Comparison of ENCODE assay signal across 18 cellular contexts in the genomic region with DNA sequence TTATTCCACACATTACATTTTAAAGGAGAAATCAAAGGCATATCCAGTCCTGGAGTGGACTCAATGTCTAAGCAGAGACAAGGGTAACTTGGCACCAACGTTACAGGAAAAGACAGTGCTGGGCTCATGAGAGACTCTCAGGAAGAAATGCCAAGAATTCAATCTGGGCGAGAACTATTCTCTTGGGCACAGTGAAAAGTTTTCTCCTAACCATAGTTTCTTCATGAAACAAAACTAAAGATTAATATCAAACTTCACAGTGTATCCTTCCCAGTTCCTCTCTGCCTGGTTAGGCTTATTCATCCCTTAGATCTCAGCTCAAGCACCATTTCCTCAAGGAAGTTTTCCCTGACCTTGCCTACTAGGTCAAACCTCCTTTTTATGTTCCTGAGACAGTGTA.
A peak's percentile ranks its signal among the peaks of the same experiment; 100 is the strongest.
DNase-seq lines count a peak whose midpoint lies in the region; ATAC-seq, FAIRE-seq and TF ChIP-seq lines count a peak whose summit lies in the region.
"Had no signal": no experiment of that assay in that cellular context is flagged by ENCODE, and none has a peak within 500 bp of the region (broad histone marks: within the 10 kb centered on the region; RNA-seq: fewer than 3 reads in every experiment).

No MANE protein-coding gene starts in this region.

- no peaks in the 10 kb centered on the region for H4K20me1 ChIP-seq in H1 (replicated peaks in 1 of 2; ENCODE audit: control insufficient read depth in 1 of 2, insufficient read depth in 2 of 2, low read length in 2 of 2)
- H4K20me1 ChIP-seq: BLaER1 had no signal

- H2AFZ ChIP-seq in H1 (ENCODE audit: low read length) = peak overlapping the region; percentile 51; the same call in 1 of the 2 replicates

- no peak overlapping the region for H3K27ac Mint-ChIP-seq in progenitor cell of endocrine pancreas

- no peak overlapping the region for H2BK5ac ChIP-seq in H1 (ENCODE audit: low read depth, low read length)

- no peak overlapping the region for H4K8ac ChIP-seq in H1 (ENCODE audit: extremely low read depth, insufficient read depth, low read length)

- CTCF ChIA-PET in H1 (lab: Charles Lee; ENCODE audit: partially characterized antibody) = interaction anchor here (0.6 to 1.1 kb wide), 3 partner anchors 25 to 912 kb away, joined by 3 to 4 read pairs (median 3); no protein-coding TSS in a partner anchor

- H3K4me3 ChIP-seq in right atrium auricular region (no peak overlapping the region), H1 (ENCODE audit: extremely low read depth in 1 of 4, insufficient read depth in 2 of 4, low read depth in 3 of 4, low read length in 4 of 4) (no peak overlapping the region), subcutaneous abdominal adipose tissue (ENCODE audit: low read depth in 1 of 5, low read length in 5 of 5) (no peak overlapping the region)
- H3K4me3 ChIP-seq: BLaER1 had no signal

- POLR2A ChIA-PET in H1 (lab: Charles Lee; ENCODE audit: partially characterized antibody) = no interaction called here

- FAIRE-seq in H1 (lab: Jason Lieb, UNC) (no peak), GM12891 (lab: Jason Lieb, UNC) (no peak)

- H2BK12ac ChIP-seq in H1 (ENCODE audit: low read depth, low read length) = no peak overlapping the region

- H4K5ac ChIP-seq in H1 (ENCODE audit: insufficient read length, low read depth, low read length) = no peak overlapping the region

- no peak overlapping the region for H4K91ac ChIP-seq in H1 (replicated peaks; ENCODE audit: insufficient read length, low read length)

- intact Hi-C loops in Right ventricle myocardium superior (cut with DNase I) = no loop called here

- H2BK120ac ChIP-seq in H1 (replicated peaks; ENCODE audit: low read depth, low read length) = no peak overlapping the region

- H2BK20ac ChIP-seq in H1 (ENCODE audit: low read length) = no peak overlapping the region

- H3K27me3 ChIP-seq in right atrium auricular region (no peaks in the 10 kb centered on the region), H1 (replicated peaks in 1 of 4; ENCODE audit: control insufficient read depth in 3 of 4, extremely low read depth in 1 of 4, insufficient read depth in 3 of 4, low read length in 3 of 4) (peaks cover 0 to 1% (median 0%) of the 10 kb centered on the region in 4 experiments; a peak in 1 of 7 replicates), subcutaneous abdominal adipose tissue (ENCODE audit: control insufficient read depth in 5 of 5, insufficient read depth in 4 of 5, low read length in 5 of 5) (no peaks in the 10 kb centered on the region)
- H3K27me3 ChIP-seq: BLaER1 had no signal

- no peak overlapping the region for H3K14ac ChIP-seq in H1 (ENCODE audit: insufficient read length)

- H3K9me3 ChIP-seq in right atrium auricular region = no peaks in the 10 kb centered on the region
- H3K9me3 ChIP-seq in H1 (ENCODE audit: insufficient read depth in 2 of 2, low read depth in 1 of 2, low read length in 1 of 2) = no peaks in the 10 kb centered on the region
- H3K9me3 ChIP-seq in subcutaneous abdominal adipose tissue (ENCODE audit: control insufficient read depth in 5 of 5, low read length in 5 of 5) = no peaks in the 10 kb centered on the region
- H3K9me3 ChIP-seq: BLaER1 had no signal

- TF ChIP-seq CTCF in right atrium auricular region (IDR thresholded peaks at IDR 0.05) (no peak), H1 (IDR thresholded peaks at IDR 0.05; ENCODE audit: control extremely low read depth in 1 of 3, insufficient read depth in 1 of 3, low read depth in 1 of 3, low read length in 3 of 3) (no peak), progenitor cell of endocrine pancreas (IDR thresholded peaks at IDR 0.05; ENCODE audit: unreplicated experiment) (no peak)

- no peak overlapping the region for H2AK5ac ChIP-seq in H1 (ENCODE audit: low read depth, low read length)

- H3K27me3 Mint-ChIP-seq in progenitor cell of endocrine pancreas = no peaks in the 10 kb centered on the region

- no peak for TF ChIP-seq EP300 in H1 (IDR thresholded peaks at IDR 0.05; ENCODE audit: borderline replicate concordance in 1 of 2, low read depth in 2 of 2, low read length in 2 of 2)

- no peak for TF ChIP-seq POLR2A in H1 (IDR thresholded peaks at IDR 0.05; ENCODE audit: control extremely low read depth in 1 of 2, low read depth in 2 of 2, low read length in 2 of 2)
- no peak for TF ChIP-seq POLR2A in GM12891 (IDR thresholded peaks at IDR 0.05; ENCODE audit: low read depth, low read length)

- H3K36me3 Mint-ChIP-seq in progenitor cell of endocrine pancreas (ENCODE audit: insufficient read depth) = no peaks in the 10 kb centered on the region

- no peak overlapping the region for H3K23ac ChIP-seq in H1 (ENCODE audit: insufficient read length)

- DNase-seq in Right ventricle myocardium superior = no peak
- no peak for DNase-seq in right atrium auricular region (ENCODE audit: low spot score)
- no peak for DNase-seq in H1 (ENCODE audit: low read depth in 1 of 2, low spot score in 2 of 2)
- peak; percentile 62 for DNase-seq in kidney tubule cell (ENCODE audit: low spot score)
- no peak for DNase-seq in progenitor cell of endocrine pancreas (ENCODE audit: low spot score, unreplicated experiment)
- no peak for DNase-seq in GM12891 (ENCODE audit: insufficient read length, low spot score)
- DNase-seq in DMS153 treated with DMSO at 0.1 percent for 48 hours (lab: John Stamatoyannopoulos, UW; ENCODE audit: unreplicated experiment) = no peak
- DNase-seq: GF-D8, NCI-H1048, NCI-H1436 treated with DMSO at 0.1 percent for 48 hours, NCI-H2029 treated with DMSO at 0.1 percent for 48 hours, NCI-H2171 treated with DMSO at 0.1 percent for 48 hours, NCI-H510A treated with DMSO at 0.1 percent for 48 hours, SHP77 had no signal

- 88% methylated on average over 2 of the region's 2 CpGs; no CpG with 5 or more reads in 1 of the 2 experiments for WGBS in H1 (ENCODE audit: extremely low coverage in 1 of 2, insufficient coverage in 1 of 2, insufficient read length in 1 of 2, insufficient replicate concordance in 2 of 2, low coverage in 1 of 2, low lambda C conversion rate in 2 of 2, missing lambda C conversion rate in 1 of 2), 2 experiments

- H3K36me3 ChIP-seq in right atrium auricular region (no peaks in the 10 kb centered on the region), H1 (ENCODE audit: control insufficient read depth in 2 of 4, insufficient read depth in 4 of 4, low read length in 3 of 4) (no peaks in the 10 kb centered on the region), subcutaneous abdominal adipose tissue (ENCODE audit: control insufficient read depth in 5 of 5, insufficient read depth in 5 of 5, low read length in 5 of 5) (no peaks in the 10 kb centered on the region)
- H3K36me3 ChIP-seq: BLaER1 had no signal

- peak; percentile 45 for ATAC-seq in Right ventricle myocardium superior (ENCODE audit: poor library complexity)
- ATAC-seq: Panc1 had no signal

- H3K9ac ChIP-seq in H1 (replicated peaks in 1 of 4; ENCODE audit: extremely low read depth in 1 of 4, low read depth in 3 of 4, low read length in 3 of 4) (no peak overlapping the region), subcutaneous abdominal adipose tissue (ENCODE audit: low read length in 5 of 5) (no peak overlapping the region)
- H3K9ac ChIP-seq: BLaER1, KMS-11 had no signal

- H3K56ac ChIP-seq in H1 (replicated peaks; ENCODE audit: insufficient read length, low read depth, low read length) = no peak overlapping the region

- H2BK15ac ChIP-seq in H1 (ENCODE audit: low read length) = no peak overlapping the region

- no peaks in the 10 kb centered on the region for H3K79me2 ChIP-seq in H1 (ENCODE audit: control insufficient read depth in 1 of 2, insufficient read depth in 2 of 2, low read length in 2 of 2)

- H3K4me3 Mint-ChIP-seq in progenitor cell of endocrine pancreas (ENCODE audit: low read depth) = no peak overlapping the region

- H3K9me3 Mint-ChIP-seq in progenitor cell of endocrine pancreas (ENCODE audit: low read depth) = no peaks in the 10 kb centered on the region

- H3K4me1 ChIP-seq in right atrium auricular region (peaks cover 0 to 9% of the 10 kb centered on the region in 2 donors), H1 (replicated peaks in 1 of 4; ENCODE audit: control insufficient read depth in 3 of 4, insufficient read depth in 4 of 4, low read length in 3 of 4) (peaks cover 0 to 3% (median 0%) of the 10 kb centered on the region in 4 experiments; a peak in 1 of 7 replicates), subcutaneous abdominal adipose tissue (ENCODE audit: control insufficient read depth in 5 of 5, insufficient read depth in 5 of 5, low read length in 5 of 5) (peaks cover 5 to 29% (median 17%) of the 10 kb centered on the region in 5 donors)
- H3K4me1 ChIP-seq: BLaER1 had no signal

- no peaks in the 10 kb centered on the region for H3K4me1 Mint-ChIP-seq in progenitor cell of endocrine pancreas (ENCODE audit: low read depth)

- H3K27ac ChIP-seq in right atrium auricular region (no peak overlapping the region), H1 (ENCODE audit: low read depth, low read length) (no peak overlapping the region), subcutaneous abdominal adipose tissue (ENCODE audit: low read depth, low read length) (peak overlapping the region; percentile 17)
- H3K27ac ChIP-seq: BLaER1, KMS-11 had no signal

- H3K4ac ChIP-seq in H1 (replicated peaks; ENCODE audit: insufficient read length, low read depth, low read length) = no peak overlapping the region

- TF ChIP-seq RAD21 in H1 (IDR thresholded peaks at IDR 0.05 in 1 of 2, conservative IDR thresholded peaks at IDR 0.05 in 1 of 2; ENCODE audit: low read depth in 2 of 2, low read length in 2 of 2) = no peak

- no peaks in the 10 kb centered on the region for H3K79me1 ChIP-seq in H1 (ENCODE audit: low read depth, low read length)

- no peaks in the 10 kb centered on the region for H3K23me2 ChIP-seq in H1 (ENCODE audit: low read depth, low read length)

- H3K18ac ChIP-seq in H1 (ENCODE audit: extremely low read depth, low read length) = no peak overlapping the region

- no peak overlapping the region for H3K4me2 ChIP-seq in H1 (ENCODE audit: insufficient read depth in 1 of 2, low read depth in 2 of 2, low read length in 2 of 2)
- H3K4me2 ChIP-seq: BLaER1, KMS-11 had no signal

TF ChIP-seq in H1, 55 proteins besides CTCF, POLR2A, EP300 and RAD21 (continues in another document):
- no peak for TF ChIP-seq SRF (IDR thresholded peaks at IDR 0.05; ENCODE audit: low read depth, low read length)
- no peak for TF ChIP-seq SIRT6 (IDR thresholded peaks at IDR 0.05; ENCODE audit: low read length)
- TF ChIP-seq, protein P1, sequence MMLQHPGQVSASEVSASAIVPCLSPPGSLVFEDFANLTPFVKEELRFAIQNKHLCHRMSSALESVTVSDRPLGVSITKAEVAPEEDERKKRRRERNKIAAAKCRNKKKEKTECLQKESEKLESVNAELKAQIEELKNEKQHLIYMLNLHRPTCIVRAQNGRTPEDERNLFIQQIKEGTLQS (IDR thresholded peaks at IDR 0.05; ENCODE audit: insufficient read depth, low read depth, low read length) = no peak

TF ChIP-seq in GM12891, 5 proteins besides CTCF, POLR2A, EP300 and RAD21:
- TF ChIP-seq POU2F2 (IDR thresholded peaks at IDR 0.05; ENCODE audit: low read depth, low read length) (no peak), SPI1 (IDR thresholded peaks at IDR 0.05; ENCODE audit: low read depth, low read length) (no peak), TAF1 (IDR thresholded peaks at IDR 0.05; ENCODE audit: low read depth, low read length) (no peak), PAX5 (IDR thresholded peaks at IDR 0.05; ENCODE audit: insufficient read depth, low read length, severe bottlenecking) (no peak), POLR2AphosphoS5 (IDR thresholded peaks at IDR 0.05; ENCODE audit: low read depth, low read length) (no peak)
TF ChIP-seq in GM12891: peak in this region for 0.
